ENCODE assay signal across 8 cellular contexts in the genomic region with DNA sequence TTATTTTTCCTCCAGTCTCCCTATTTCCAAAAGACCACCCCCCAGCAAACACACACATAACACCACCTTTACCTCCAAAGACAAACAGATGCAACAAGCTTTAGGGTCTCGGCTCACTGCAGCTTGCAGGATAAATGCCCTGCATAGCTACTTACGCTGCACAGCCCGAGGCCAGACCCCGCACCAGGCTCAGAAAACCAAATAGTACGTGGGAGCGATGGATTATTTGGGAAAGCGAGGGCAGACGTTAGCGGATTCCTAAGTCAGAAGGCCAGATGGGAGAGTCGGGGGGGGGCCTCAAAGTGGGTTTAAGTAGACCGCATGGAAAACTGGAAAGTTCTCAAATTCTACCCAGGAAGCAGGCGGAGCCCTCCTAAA. TPM values are rescaled to one million over a fixed set of nuclear protein-coding genes. Genes with fewer than 3 reads are reported as not detected.
DNase-seq lines count a peak whose midpoint lies in the region; ATAC-seq, FAIRE-seq and TF ChIP-seq lines count a peak whose summit lies in the region.

No MANE protein-coding gene starts in this region.

- peak overlapping the region; percentile 87 for H3K4me3 ChIP-seq in NT2/D1 (ENCODE audit: insufficient read length, low read depth)
- peak overlapping the region; percentile 100 for H3K4me3 ChIP-seq in choroid plexus epithelial cell (ENCODE audit: low read depth, low read length)
- peak overlapping the region; percentile 98 for H3K4me3 ChIP-seq in mononuclear cell (ENCODE audit: low read length)

- no peak for ATAC-seq in GM18519 (IDR thresholded peaks at IDR 0.05; ENCODE audit: low FRiP score, unreplicated experiment)
- ATAC-seq in GM21619 (IDR thresholded peaks at IDR 0.05; ENCODE audit: unreplicated experiment), result no peak

- H3K9me3 ChIP-seq in NT2/D1 (ENCODE audit: insufficient read depth, low read length) (no peaks in the 10 kb centered on the region), mononuclear cell (ENCODE audit: low read depth, low read length) (no peaks in the 10 kb centered on the region)

- H3K4me1 ChIP-seq in NT2/D1 (ENCODE audit: insufficient read depth, insufficient read length) (no peaks in the 10 kb centered on the region), mononuclear cell (ENCODE audit: insufficient read depth, low read length) (peaks cover 51% of the 10 kb centered on the region)

- H3K27me3 ChIP-seq in NT2/D1 (ENCODE audit: insufficient read depth, insufficient read length) (no peaks in the 10 kb centered on the region), mononuclear cell (ENCODE audit: insufficient read depth, low read length) (no peaks in the 10 kb centered on the region)

- no peak for FAIRE-seq in D721Med (lab: Jason Lieb, UNC)

- TF ChIP-seq CTCF in choroid plexus epithelial cell (conservative IDR thresholded peaks at IDR 0.05; ENCODE audit: low read depth, low read length), result no peak
- TF ChIP-seq CTCF in D721Med (IDR thresholded peaks at IDR 0.05; ENCODE audit: insufficient read depth, missing control alignments), result no peak

- peaks cover 39% of the 10 kb centered on the region for H3K36me3 ChIP-seq in NT2/D1 (ENCODE audit: insufficient read depth, insufficient read length, low read length)

- H3K9ac ChIP-seq in NT2/D1 (ENCODE audit: insufficient read length, low read depth), result peak overlapping the region; percentile 96

- DNase-seq in EH (ENCODE audit: low read depth), result peak; percentile 24
- DNase-seq in NT2/D1 (ENCODE audit: low read depth, low spot score), result no peak
- DNase-seq in choroid plexus epithelial cell (ENCODE audit: low read depth), result peak; percentile 25
- DNase-seq in AG08396 (ENCODE audit: low spot score), result no peak
- DNase-seq in D721Med (ENCODE audit: insufficient read length, low spot score), result no peak

RNA-seq across cellular contexts. Expression of a gene that starts 0.4 kb away (rescaled TPM):
- 14.2 TPM for total RNA-seq in mononuclear cell

RNA-seq across cellular contexts. Expression of a gene that starts 33.7 kb away (rescaled TPM):
- total RNA-seq in mononuclear cell, result not detected

RNA-seq across cellular contexts. Expression of a gene that starts 40.8 kb away (rescaled TPM):
- total RNA-seq in mononuclear cell, result 18.4 TPM

Comparison
In these comparisons a context has a peak if more than half of its experiments do, and no peak if none do; other contexts are left out.
1. DNase-seq: peak in EH (single experiment) and choroid plexus epithelial cell (single experiment); none in NT2/D1 (single experiment), AG08396 (single experiment) and D721Med (single experiment).
2. Peak in every context shown above with its lines, with median percentiles within 50 percentile points of each other: H3K4me3 ChIP-seq.